Comparison of ENCODE assay signal across 20 cellular contexts in genomic region chr13:65410791-65411190, GRCh38.
DNase-seq lines count a peak whose midpoint lies in the region; ATAC-seq, FAIRE-seq and TF ChIP-seq lines count a peak whose summit lies in the region.
"Had no signal": no experiment of that assay in that cellular context is flagged by ENCODE, and none has a peak within 500 bp of the region (broad histone marks: within the 10 kb centered on the region; RNA-seq: fewer than 3 reads in every experiment).

No MANE protein-coding gene starts in this region.

- no peak for FAIRE-seq in HepG2 (lab: Jason Lieb, UNC)
- FAIRE-seq: A549, D721Med, GM12891, GM19239 had no signal

- H3K4me3 ChIP-seq in HepG2 (replicated peaks in 1 of 3; ENCODE audit: insufficient read depth in 1 of 3, low read depth in 2 of 3, low read length in 3 of 3) (no peak overlapping the region), right lobe of liver (no peak overlapping the region), IMR-90 (ENCODE audit: insufficient read depth, low read depth, low read length) (no peak overlapping the region)
- H3K4me3 ChIP-seq: A549; BLaER1 treated with 17β-estradiol and CSF1 and Interleukin-3, amounts not matched to agents 10 nM and 100 nM had no signal

- ATAC-seq in HepG2, result no peak
- no peak for ATAC-seq in right lobe of liver
- ATAC-seq in IMR-90 (ENCODE audit: low read depth), result no peak
- ATAC-seq: A549; CD8-positive, alpha-beta T cell had no signal

- H3K27me3 Mint-ChIP-seq in activated T-helper 1 cell treated with anti-CD3 and anti-CD28 coated beads, Interleukin-12 subunit alpha, Interleukin-12 subunit beta, Interleukin-2, Interleukin-4 antibody, amounts not matched to agents 30 ng/mL and 10 ng/mL and 1 ng/mL, durations not matched to agents 14 hours and 24 hours and 36 hours (ENCODE audit: insufficient read depth), result no peaks in the 10 kb centered on the region
- H3K27me3 Mint-ChIP-seq: B cell; CD4-positive, alpha-beta T cell had no signal

- no peaks in the 10 kb centered on the region for H3K79me2 ChIP-seq in HepG2 (ENCODE audit: insufficient read depth, low read length)

- DNase-seq in HepG2 (ENCODE audit: low spot score), result no peak
- no peak for DNase-seq in right lobe of liver
- no peak for DNase-seq in IMR-90
- DNase-seq in activated T-helper 1 cell treated with anti-CD3 and anti-CD28 coated beads, Interleukin-12 subunit alpha, Interleukin-12 subunit beta, Interleukin-2, Interleukin-4 antibody, amounts not matched to agents 30 ng/mL and 10 ng/mL and 1 ng/mL, durations not matched to agents 14 hours and 24 hours and 36 hours (ENCODE audit: low spot score), result no peak
- DNase-seq in activated gamma-delta T cell (lab: John Stamatoyannopoulos, UW), result no peak
- DNase-seq: AML-193; Caco-2; Calu3; CD4-positive, alpha-beta T cell; CD8-positive, alpha-beta T cell; DMS79 treated with DMSO at 0.1 percent for 48 hours; GDM1 had no signal

- H2BK120ac ChIP-seq in IMR-90 (ENCODE audit: low read depth, low read length), result no peak overlapping the region

- TF ChIP-seq CTCF in HepG2 (CRISPR knock-in tag; IDR thresholded peaks at IDR 0.05) (no peak), right lobe of liver (IDR thresholded peaks at IDR 0.05) (no peak), IMR-90 (conservative IDR thresholded peaks at IDR 0.05; ENCODE audit: low read depth, low read length) (no peak)

- peaks cover 7% of the 10 kb centered on the region for H3K9me3 Mint-ChIP-seq in activated T-helper 1 cell treated with anti-CD3 and anti-CD28 coated beads, Interleukin-12 subunit alpha, Interleukin-12 subunit beta, Interleukin-2, Interleukin-4 antibody, amounts not matched to agents 30 ng/mL and 10 ng/mL and 1 ng/mL, durations not matched to agents 14 hours and 24 hours and 36 hours

- no peak for TF ChIP-seq RAD21 in HepG2 (CRISPR knock-in tag; IDR thresholded peaks at IDR 0.05)
- TF ChIP-seq RAD21 in IMR-90 (IDR thresholded peaks at IDR 0.05; ENCODE audit: low read length), result no peak

- no peaks in the 10 kb centered on the region for H3K4me1 Mint-ChIP-seq in activated T-helper 1 cell treated with anti-CD3 and anti-CD28 coated beads, Interleukin-12 subunit alpha, Interleukin-12 subunit beta, Interleukin-2, Interleukin-4 antibody, amounts not matched to agents 30 ng/mL and 10 ng/mL and 1 ng/mL, durations not matched to agents 14 hours and 24 hours and 36 hours (ENCODE audit: low read depth)
- H3K4me1 Mint-ChIP-seq: B cell had no signal

- H3K79me1 ChIP-seq in IMR-90 (ENCODE audit: low read depth in 1 of 2, low read length in 2 of 2), result no peaks in the 10 kb centered on the region

- H2AFZ ChIP-seq in HepG2 (ENCODE audit: low read length) (no peak overlapping the region), IMR-90 (replicated peaks; ENCODE audit: low read length, poor library complexity) (no peak overlapping the region)

- H3K27me3 ChIP-seq in HepG2 (ENCODE audit: control insufficient read depth in 1 of 2, insufficient read depth in 2 of 2, low read length in 2 of 2) (no peaks in the 10 kb centered on the region), right lobe of liver (no peaks in the 10 kb centered on the region), IMR-90 (ENCODE audit: control insufficient read depth, insufficient read depth, low read length) (no peaks in the 10 kb centered on the region)
- H3K27me3 ChIP-seq: BLaER1 treated with 17β-estradiol and CSF1 and Interleukin-3, amounts not matched to agents 10 nM and 100 nM had no signal

- no peak overlapping the region for H4K8ac ChIP-seq in IMR-90 (ENCODE audit: low read depth in 2 of 2, low read length in 2 of 2)

- no peak overlapping the region for H3K27ac ChIP-seq in HepG2 (ENCODE audit: extremely low read length, insufficient read depth, low read length)
- no peak overlapping the region for H3K27ac ChIP-seq in right lobe of liver
- H3K27ac ChIP-seq in IMR-90 (ENCODE audit: insufficient read depth, low read length), result no peak overlapping the region
- H3K27ac ChIP-seq: 22Rv1; A549; BLaER1 treated with 17β-estradiol and CSF1 and Interleukin-3, amounts not matched to agents 10 nM and 100 nM; C4-2B had no signal

- BruUV-seq in HepG2 (replicated peaks; lab: Mats Ljungman, UMichigan) (no TSS peak), IMR-90 (replicated peaks; lab: Mats Ljungman, UMichigan) (no TSS peak)

- H3K4ac ChIP-seq in IMR-90 (ENCODE audit: low read depth, low read length), result no peak overlapping the region

- H3K4me2 ChIP-seq in HepG2 (ENCODE audit: low read depth, low read length), result no peak overlapping the region
- H3K4me2 ChIP-seq in IMR-90 (ENCODE audit: low read depth, low read length), result no peak overlapping the region
- H3K4me2 ChIP-seq: A549; BLaER1 treated with 17β-estradiol and CSF1 and Interleukin-3, amounts not matched to agents 10 nM and 100 nM had no signal

- TF ChIP-seq EP300 in HepG2 (IDR thresholded peaks at IDR 0.05; ENCODE audit: low read depth in 2 of 2, low read length in 2 of 2), result no peak
- no peak for TF ChIP-seq EP300 in HepG2 (CRISPR knock-in tag; IDR thresholded peaks at IDR 0.05; ENCODE audit: borderline replicate concordance)

- H2BK5ac ChIP-seq in IMR-90 (ENCODE audit: low read depth, low read length, poor library complexity, severe bottlenecking), result no peak overlapping the region

- no peak overlapping the region for H4K91ac ChIP-seq in IMR-90 (ENCODE audit: insufficient read depth, low read depth, low read length)

- CTCF ChIA-PET in HepG2 (lab: Yijun Ruan, JAX; ENCODE audit: low intra/inter-chr PET ratio, low total read pairs), result no interaction called here
- CTCF ChIA-PET in IMR-90 (lab: Yijun Ruan, JAX), result no interaction called here

- no peaks in the 10 kb centered on the region for H3K4me1 ChIP-seq in HepG2 (ENCODE audit: insufficient read depth, low read length)
- no peaks in the 10 kb centered on the region for H3K4me1 ChIP-seq in right lobe of liver
- no peaks in the 10 kb centered on the region for H3K4me1 ChIP-seq in IMR-90 (ENCODE audit: control insufficient read depth, insufficient read depth, low read length)
- H3K4me1 ChIP-seq: A549; BLaER1 treated with 17β-estradiol and CSF1 and Interleukin-3, amounts not matched to agents 10 nM and 100 nM; Caco-2 had no signal

- no peak overlapping the region for H3K18ac ChIP-seq in IMR-90 (ENCODE audit: low read depth, low read length)

- H3K9me3 ChIP-seq in HepG2 (ENCODE audit: low read length), result no peaks in the 10 kb centered on the region
- H3K9me3 ChIP-seq in right lobe of liver, result no peaks in the 10 kb centered on the region
- no peaks in the 10 kb centered on the region for H3K9me3 ChIP-seq in IMR-90 (ENCODE audit: control insufficient read depth, insufficient read depth, low read length)
- H3K9me3 ChIP-seq: A549; BLaER1 treated with 17β-estradiol and CSF1 and Interleukin-3, amounts not matched to agents 10 nM and 100 nM; Caco-2 had no signal

- no peak overlapping the region for H2AK5ac ChIP-seq in IMR-90 (ENCODE audit: low read depth, low read length)

- no peak overlapping the region for H2AK9ac ChIP-seq in IMR-90 (replicated peaks; ENCODE audit: low read depth, low read length, poor library complexity)

- H3K36me3 ChIP-seq in HepG2 (replicated peaks in 1 of 2; ENCODE audit: control insufficient read depth in 1 of 2, insufficient read depth in 2 of 2, low read length in 2 of 2) (no peaks in the 10 kb centered on the region), right lobe of liver (no peaks in the 10 kb centered on the region), IMR-90 (ENCODE audit: control insufficient read depth, insufficient read depth, low read length) (no peaks in the 10 kb centered on the region)
- H3K36me3 ChIP-seq: BLaER1 treated with 17β-estradiol and CSF1 and Interleukin-3, amounts not matched to agents 10 nM and 100 nM had no signal

- no peak overlapping the region for H2BK15ac ChIP-seq in IMR-90 (ENCODE audit: low read depth, low read length)

- H2BK20ac ChIP-seq in IMR-90 (ENCODE audit: low read depth, low read length), result no peak overlapping the region

- H3K9ac ChIP-seq in HepG2 (ENCODE audit: insufficient read depth, low read depth, low read length), result no peak overlapping the region
- no peak overlapping the region for H3K9ac ChIP-seq in IMR-90 (ENCODE audit: low read depth, low read length)
- H3K9ac ChIP-seq: BLaER1 treated with 17β-estradiol and CSF1 and Interleukin-3, amounts not matched to agents 10 nM and 100 nM had no signal

- dilution Hi-C loops in IMR-90 (cut with HindIII; ENCODE audit: low sequenced_read_pairs, unreplicated experiment), result no loop called here

- H3K4me3 Mint-ChIP-seq in activated T-helper 1 cell treated with anti-CD3 and anti-CD28 coated beads, Interleukin-12 subunit alpha, Interleukin-12 subunit beta, Interleukin-2, Interleukin-4 antibody, amounts not matched to agents 30 ng/mL and 10 ng/mL and 1 ng/mL, durations not matched to agents 14 hours and 24 hours and 36 hours, result no peak overlapping the region
- H3K4me3 Mint-ChIP-seq: B cell; CD4-positive, alpha-beta T cell; CD8-positive, alpha-beta T cell had no signal

- H3K14ac ChIP-seq in IMR-90 (replicated peaks; ENCODE audit: low read depth, low read length), result no peak overlapping the region

- H4K20me1 ChIP-seq in HepG2 (ENCODE audit: insufficient read depth, low read length), result no peaks in the 10 kb centered on the region
- no peaks in the 10 kb centered on the region for H4K20me1 ChIP-seq in IMR-90 (ENCODE audit: insufficient read depth, low read length)
- H4K20me1 ChIP-seq: BLaER1 treated with 17β-estradiol and CSF1 and Interleukin-3, amounts not matched to agents 10 nM and 100 nM had no signal

- H3K23ac ChIP-seq in IMR-90 (ENCODE audit: low read depth, low read length), result no peak overlapping the region

- H4K5ac ChIP-seq in IMR-90 (ENCODE audit: low read depth, low read length), result no peak overlapping the region

- intact Hi-C loops in HepG2 (cut with micrococcal nuclease; ENCODE audit: unreplicated experiment) (no loop called here), right lobe of liver (cut with DNase I) (no loop called here), IMR-90 (cut with micrococcal nuclease) (no loop called here)
- intact Hi-C loops in activated T-helper 1 cell treated with anti-CD3 and anti-CD28 coated beads, Interleukin-12 subunit alpha, Interleukin-12 subunit beta, Interleukin-2, Interleukin-4 antibody, amounts not matched to agents 30 ng/mL and 10 ng/mL and 1 ng/mL, durations not matched to agents 14 hours and 24 hours and 36 hours (cut with micrococcal nuclease), result no loop called here

- WGBS in HepG2 (ENCODE audit: low lambda C conversion rate), result 2% methylated on average over 3 of the region's 3 CpGs
- WGBS in right lobe of liver (ENCODE audit: insufficient coverage, low coverage, low lambda C conversion rate, missing lambda C conversion rate), result 57% methylated on average over 3 of the region's 3 CpGs
- no CpG with 5 or more reads among the region's 3 CpGs for WGBS in IMR-90 (ENCODE audit: extremely low coverage in 2 of 2, insufficient read length in 1 of 2), 2 experiments

- no peaks in the 10 kb centered on the region for H3K9me1 ChIP-seq in IMR-90 (ENCODE audit: insufficient read depth, low read length)

- no peak overlapping the region for H3K27ac Mint-ChIP-seq in activated T-helper 1 cell treated with anti-CD3 and anti-CD28 coated beads, Interleukin-12 subunit alpha, Interleukin-12 subunit beta, Interleukin-2, Interleukin-4 antibody, amounts not matched to agents 30 ng/mL and 10 ng/mL and 1 ng/mL, durations not matched to agents 14 hours and 24 hours and 36 hours
- H3K27ac Mint-ChIP-seq: B cell; CD4-positive, alpha-beta T cell; CD8-positive, alpha-beta T cell had no signal

- TF ChIP-seq POLR2A in HepG2 (IDR thresholded peaks at IDR 0.05; ENCODE audit: insufficient read depth in 1 of 2, low read depth in 2 of 2, low read length in 2 of 2), result no peak
- TF ChIP-seq POLR2A in right lobe of liver (IDR thresholded peaks at IDR 0.05), result no peak
- TF ChIP-seq POLR2A in IMR-90 (IDR thresholded peaks at IDR 0.05; ENCODE audit: low read depth, low read length), result no peak

- POLR2A ChIA-PET in HepG2 (lab: Yijun Ruan, JAX), result no interaction called here
- POLR2A ChIA-PET in IMR-90 (lab: Charles Lee; ENCODE audit: unreplicated experiment), result no interaction called here

- H3K36me3 Mint-ChIP-seq in activated T-helper 1 cell treated with anti-CD3 and anti-CD28 coated beads, Interleukin-12 subunit alpha, Interleukin-12 subunit beta, Interleukin-2, Interleukin-4 antibody, amounts not matched to agents 30 ng/mL and 10 ng/mL and 1 ng/mL, durations not matched to agents 14 hours and 24 hours and 36 hours (ENCODE audit: low read depth), result no peaks in the 10 kb centered on the region
- H3K36me3 Mint-ChIP-seq: CD8-positive, alpha-beta T cell had no signal

- in situ Hi-C loops in HepG2 (cut with HindIII; ENCODE audit: extremely low pct_ligation_motif_present, low pct_unique_long_range_greater_than_20kb), result no loop called here
- in situ Hi-C loops in IMR-90 (cut with MboI; ENCODE audit: low sequenced_read_pairs), result no loop called here

- no peak overlapping the region for H3K56ac ChIP-seq in IMR-90 (ENCODE audit: extremely low read depth, insufficient read depth, low read length)
